Comparison of ENCODE assay signal across 25 cellular contexts in genomic region chr16:4591191-4591590, GRCh38. TPM values are rescaled to one million over a fixed set of nuclear protein-coding genes. Genes with fewer than 3 reads are reported as not detected.
DNase-seq lines count a peak whose midpoint lies in the region; ATAC-seq, FAIRE-seq and TF ChIP-seq lines count a peak whose summit lies in the region.
"Had no signal": no experiment of that assay in that cellular context is flagged by ENCODE, and none has a peak within 500 bp of the region (broad histone marks: within the 10 kb centered on the region; RNA-seq: fewer than 3 reads in every experiment).

No MANE protein-coding gene starts in this region.

- no peak overlapping the region for H2BK20ac ChIP-seq in H1 (ENCODE audit: low read length)

- H3K36me3 ChIP-seq in H1 (ENCODE audit: control insufficient read depth in 2 of 4, insufficient read depth in 4 of 4, low read length in 3 of 4) = no peaks in the 10 kb centered on the region
- H3K36me3 ChIP-seq in OCI-LY7 (ENCODE audit: insufficient read depth, low read length) = no peaks in the 10 kb centered on the region
- H3K36me3 ChIP-seq: BE2C had no signal

- 90% methylated on average over 6 of the region's 6 CpGs; no CpG with 5 or more reads in 1 of the 2 experiments for WGBS in H1 (ENCODE audit: extremely low coverage in 1 of 2, insufficient coverage in 1 of 2, insufficient read length in 1 of 2, insufficient replicate concordance in 2 of 2, low coverage in 1 of 2, low lambda C conversion rate in 2 of 2, missing lambda C conversion rate in 1 of 2), 2 experiments

- no peak overlapping the region for H3K9ac ChIP-seq in H1 (replicated peaks in 1 of 4; ENCODE audit: extremely low read depth in 1 of 4, low read depth in 3 of 4, low read length in 3 of 4)

- no peak overlapping the region for H4K8ac ChIP-seq in H1 (ENCODE audit: extremely low read depth, insufficient read depth, low read length)

- POLR2A ChIA-PET in H1 (lab: Charles Lee; ENCODE audit: partially characterized antibody) = interaction anchor here (1.0 to 12.8 kb wide), 3 partner anchors 12 to 59 kb away, joined by 3 to 126 read pairs (median 7); partner anchors contain the start of gene UBALD1
- POLR2A ChIA-PET in OCI-LY7 (lab: Charles Lee) = interaction anchor here (0.5 kb wide), 1 partner anchor 8 kb away, joined by 3 read pairs; no protein-coding TSS in a partner anchor

- no peaks in the 10 kb centered on the region for H3K23me2 ChIP-seq in H1 (ENCODE audit: low read depth, low read length)

- H3K4me3 ChIP-seq in H1 (ENCODE audit: extremely low read depth in 1 of 4, insufficient read depth in 2 of 4, low read depth in 3 of 4, low read length in 4 of 4) = no peak overlapping the region
- no peak overlapping the region for H3K4me3 ChIP-seq in OCI-LY7 (ENCODE audit: low read depth, low read length, poor library complexity, severe bottlenecking)

- no peak overlapping the region for H2BK12ac ChIP-seq in H1 (ENCODE audit: low read depth, low read length)

- H4K5ac ChIP-seq in H1 (ENCODE audit: insufficient read length, low read depth, low read length) = no peak overlapping the region

- no peaks in the 10 kb centered on the region; a peak in 1 of 7 replicates for H3K27me3 ChIP-seq in H1 (replicated peaks in 1 of 4; ENCODE audit: control insufficient read depth in 3 of 4, extremely low read depth in 1 of 4, insufficient read depth in 3 of 4, low read length in 3 of 4)
- H3K27me3 ChIP-seq: BE2C had no signal

- H2BK15ac ChIP-seq in H1 (ENCODE audit: low read length) = no peak overlapping the region

- no peak overlapping the region for H2AK5ac ChIP-seq in H1 (ENCODE audit: low read depth, low read length)

- no peak overlapping the region for H4K91ac ChIP-seq in H1 (replicated peaks; ENCODE audit: insufficient read length, low read length)

- H3K9me3 Mint-ChIP-seq in stimulated activated memory B cell treated with anti-CD40 and anti-IgM and Interleukin-4, amounts not matched to agents 10 μg/mL and 1 μg/mL and 100 μg/mL, for 72 hours = no peaks in the 10 kb centered on the region

- no peak overlapping the region for H3K14ac ChIP-seq in H1 (ENCODE audit: insufficient read length)

- peak; percentile 38 for DNase-seq in NCI-H2029 (lab: John Stamatoyannopoulos, UW)
- DNase-seq in NCI-H2029 treated with DMSO at 0.1 percent for 48 hours (lab: John Stamatoyannopoulos, UW) = no peak
- peak; percentile 35 for DNase-seq in NCI-H345 treated with DMSO at 0.1 percent for 48 hours (lab: John Stamatoyannopoulos, UW; ENCODE audit: unreplicated experiment)
- DNase-seq in H1 (ENCODE audit: low read depth in 1 of 2, low spot score in 2 of 2) = no peak
- no peak for DNase-seq in urothelium cell line (ENCODE audit: low spot score)
- DNase-seq in OCI-LY7 (ENCODE audit: low spot score) = no peak
- DNase-seq: BE2C, DMS153, DND-41, Karpas-422, NCI-H1092 treated with DMSO at 0.1 percent for 48 hours, NCI-H1436, NCI-H187, NCI-H2227 treated with DMSO at 0.1 percent for 48 hours, NCI-H510A treated with DMSO at 0.1 percent for 48 hours, NCI-H748 treated with DMSO at 0.1 percent for 48 hours, SHP77 treated with DMSO at 0.1 percent for 48 hours had no signal

- H3K4me3 Mint-ChIP-seq in stimulated activated memory B cell treated with anti-CD40 and anti-IgM and Interleukin-4, amounts not matched to agents 10 μg/mL and 1 μg/mL and 100 μg/mL, for 72 hours = no peak overlapping the region

- no peak overlapping the region for H3K4me2 ChIP-seq in H1 (ENCODE audit: insufficient read depth in 1 of 2, low read depth in 2 of 2, low read length in 2 of 2)
- H3K4me2 ChIP-seq in OCI-LY7 (ENCODE audit: low read length) = no peak overlapping the region

- BruUV-seq in OCI-LY7 (replicated peaks; lab: Mats Ljungman, UMichigan) = no TSS peak

- intact Hi-C loops in OCI-LY7 (cut with micrococcal nuclease; ENCODE audit: unreplicated experiment) = no loop called here

- H3K4ac ChIP-seq in H1 (replicated peaks; ENCODE audit: insufficient read length, low read depth, low read length) = no peak overlapping the region

- ATAC-seq in HG03469 (IDR thresholded peaks at IDR 0.05; ENCODE audit: unreplicated experiment) = no peak
- no peak for ATAC-seq in stimulated activated memory B cell treated with anti-CD40 and anti-IgM and Interleukin-4, amounts not matched to agents 10 μg/mL and 1 μg/mL and 100 μg/mL, for 72 hours

- H2BK5ac ChIP-seq in H1 (ENCODE audit: low read depth, low read length) = no peak overlapping the region

- no peak overlapping the region for H2BK120ac ChIP-seq in H1 (replicated peaks; ENCODE audit: low read depth, low read length)

- H4K20me1 ChIP-seq in H1 (replicated peaks in 1 of 2; ENCODE audit: control insufficient read depth in 1 of 2, insufficient read depth in 2 of 2, low read length in 2 of 2) (no peaks in the 10 kb centered on the region), OCI-LY7 (ENCODE audit: insufficient read depth, low read length) (no peaks in the 10 kb centered on the region)

- TF ChIP-seq CTCF in H1 (IDR thresholded peaks at IDR 0.05; ENCODE audit: control extremely low read depth in 1 of 3, insufficient read depth in 1 of 3, low read depth in 1 of 3, low read length in 3 of 3) (no peak), OCI-LY7 (conservative IDR thresholded peaks at IDR 0.05; ENCODE audit: low read length) (no peak)

- H3K4me1 Mint-ChIP-seq in stimulated activated memory B cell treated with anti-CD40 and anti-IgM and Interleukin-4, amounts not matched to agents 10 μg/mL and 1 μg/mL and 100 μg/mL, for 72 hours = no peaks in the 10 kb centered on the region

- no peaks in the 10 kb centered on the region for H3K79me2 ChIP-seq in H1 (ENCODE audit: control insufficient read depth in 1 of 2, insufficient read depth in 2 of 2, low read length in 2 of 2)
- H3K79me2 ChIP-seq in OCI-LY7 (ENCODE audit: insufficient read depth, low read depth, low read length) = no peaks in the 10 kb centered on the region

- no peak overlapping the region for H3K18ac ChIP-seq in H1 (ENCODE audit: extremely low read depth, low read length)

- FAIRE-seq in H1 (lab: Jason Lieb, UNC) = peak; percentile 39
- FAIRE-seq in urothelium cell line (lab: Jason Lieb, UNC) = peak; percentile 48
- FAIRE-seq: GM12892, GM19239, H54 had no signal

- H3K9me2 ChIP-seq in OCI-LY7 (ENCODE audit: insufficient read depth, low read length) = no peaks in the 10 kb centered on the region

- peaks cover 0 to 18% (median 10%) of the 10 kb centered on the region in 4 experiments; a peak in 6 of 7 replicates for H3K4me1 ChIP-seq in H1 (replicated peaks in 1 of 4; ENCODE audit: control insufficient read depth in 3 of 4, insufficient read depth in 4 of 4, low read length in 3 of 4)
- H3K4me1 ChIP-seq in OCI-LY7 (ENCODE audit: insufficient read depth, low read length, poor library complexity, severe bottlenecking) = no peaks in the 10 kb centered on the region
- H3K4me1 ChIP-seq: BE2C had no signal

- H3K27me3 Mint-ChIP-seq in stimulated activated memory B cell treated with anti-CD40 and anti-IgM and Interleukin-4, amounts not matched to agents 10 μg/mL and 1 μg/mL and 100 μg/mL, for 72 hours = peaks cover 28% of the 10 kb centered on the region

- TF ChIP-seq EP300 in H1 (IDR thresholded peaks at IDR 0.05; ENCODE audit: borderline replicate concordance in 1 of 2, low read depth in 2 of 2, low read length in 2 of 2) = no peak

- no peak overlapping the region for H3K23ac ChIP-seq in H1 (ENCODE audit: insufficient read length)

- no peak for TF ChIP-seq RAD21 in H1 (IDR thresholded peaks at IDR 0.05 in 1 of 2, conservative IDR thresholded peaks at IDR 0.05 in 1 of 2; ENCODE audit: low read depth in 2 of 2, low read length in 2 of 2)

- H3K79me1 ChIP-seq in H1 (ENCODE audit: low read depth, low read length) = no peaks in the 10 kb centered on the region

- no peak overlapping the region for H3K27ac Mint-ChIP-seq in stimulated activated memory B cell treated with anti-CD40 and anti-IgM and Interleukin-4, amounts not matched to agents 10 μg/mL and 1 μg/mL and 100 μg/mL, for 72 hours

- H3K36me3 Mint-ChIP-seq in stimulated activated memory B cell treated with anti-CD40 and anti-IgM and Interleukin-4, amounts not matched to agents 10 μg/mL and 1 μg/mL and 100 μg/mL, for 72 hours = no peaks in the 10 kb centered on the region

- CTCF ChIA-PET in H1 (lab: Charles Lee; ENCODE audit: partially characterized antibody) (interaction anchor here (0.5 to 8.9 kb wide), 8 partner anchors 11 to 82 kb away, joined by 3 to 157 read pairs (median 6); no protein-coding TSS in a partner anchor), OCI-LY7 (lab: Charles Lee; ENCODE audit: unreplicated experiment) (no interaction called here)

- H3K9me3 ChIP-seq in H1 (ENCODE audit: insufficient read depth in 2 of 2, low read depth in 1 of 2, low read length in 1 of 2) (peaks cover 8% of the 10 kb centered on the region in 2 experiments; a peak in 3 of 4 replicates), OCI-LY7 (ENCODE audit: low read length) (0 out of 2 replicates have a peak, but pooled peaks cover 5% of the 10 kb centered on the region)
- H3K9me3 ChIP-seq: BE2C had no signal

- H3K27ac ChIP-seq in H1 (ENCODE audit: low read depth, low read length) = no peak overlapping the region
- H3K27ac ChIP-seq in OCI-LY7 (ENCODE audit: low read depth, low read length, poor library complexity, severe bottlenecking) = no peak overlapping the region
- H3K27ac ChIP-seq: 22Rv1, RWPE1 had no signal

- H2AFZ ChIP-seq in H1 (ENCODE audit: low read length) (no peak overlapping the region), OCI-LY7 (ENCODE audit: low read length) (no peak overlapping the region)

- H3K56ac ChIP-seq in H1 (replicated peaks; ENCODE audit: insufficient read length, low read depth, low read length) = no peak overlapping the region

- TF ChIP-seq POLR2A in H1 (IDR thresholded peaks at IDR 0.05; ENCODE audit: control extremely low read depth in 1 of 2, low read depth in 2 of 2, low read length in 2 of 2) = no peak

RNA-seq across cellular contexts. Expression of gene UBALD1, which starts 23.5 kb away (rescaled TPM):
- 52.2 and 62.0 TPM in 2 replicates for total RNA-seq in H1 (2021; fragmentation: NEBNext Ultra II Directional; extraction: Animal tissue kit (Norgen Biotek cat#: 25700))
- polyA plus RNA-seq in H1 (2011; rRNA removed) = 28.6 and 48.9 TPM in 2 replicates
- 20.7 TPM for polyA plus RNA-seq in H1 (2011; cell fraction: cytosol; rRNA removed)
- 44.3 TPM for polyA plus RNA-seq in H1 (2011; cell fraction: nucleus; rRNA removed)
- polyA plus RNA-seq in H1 (2012, experiment 1 of 2) = 31.3 to 45.9 TPM (median 41.7 TPM) in 4 replicates
- 25.4 TPM for polyA plus RNA-seq in H1 (2012, experiment 2 of 2)
- polyA plus RNA-seq in H1 (2013, experiment 1 of 2) = 36.1 TPM
- polyA plus RNA-seq in H1 (2013, experiment 2 of 2) = 36.7 TPM
- 3.9 and 5.5 TPM in 2 replicates for polyA minus RNA-seq in H1 (2011; rRNA and poly(A)+ RNA removed)
- polyA minus RNA-seq in H1 (2011; cell fraction: cytosol; rRNA and poly(A)+ RNA removed) = 28.0 TPM
- 45.1 TPM for polyA minus RNA-seq in H1 (2011; cell fraction: nucleus; rRNA and poly(A)+ RNA removed)
- 11.1 and 12.6 TPM in 2 replicates for total RNA-seq in OCI-LY7 (2014; rRNA removed; shearing (Covaris generic))
- total RNA-seq in OCI-LY7 (2022) = 34.1 and 34.9 TPM in 2 replicates

RNA-seq across cellular contexts. Expression of gene MGRN1, which starts 33.4 kb away (rescaled TPM):
- 79.4 and 82.3 TPM in 2 replicates for total RNA-seq in H1 (2021; fragmentation: NEBNext Ultra II Directional; extraction: Animal tissue kit (Norgen Biotek cat#: 25700))
- polyA plus RNA-seq in H1 (2011; rRNA removed) = 15.0 and 30.1 TPM in 2 replicates
- 12.4 TPM for polyA plus RNA-seq in H1 (2011; cell fraction: cytosol; rRNA removed)
- polyA plus RNA-seq in H1 (2011; cell fraction: nucleus; rRNA removed) = 33.9 TPM
- polyA plus RNA-seq in H1 (2012, experiment 1 of 2) = 39.5 to 72.9 TPM (median 65.4 TPM) in 4 replicates
- polyA plus RNA-seq in H1 (2012, experiment 2 of 2) = 52.0 TPM
- polyA plus RNA-seq in H1 (2013, experiment 1 of 2) = 46.7 TPM
- polyA plus RNA-seq in H1 (2013, experiment 2 of 2) = 47.1 TPM
- polyA minus RNA-seq in H1 (2011; rRNA and poly(A)+ RNA removed) = 17.9 and 22.6 TPM in 2 replicates
- polyA minus RNA-seq in H1 (2011; cell fraction: cytosol; rRNA and poly(A)+ RNA removed) = 30.4 TPM
- polyA minus RNA-seq in H1 (2011; cell fraction: nucleus; rRNA and poly(A)+ RNA removed) = 30.7 TPM
- total RNA-seq in OCI-LY7 (2014; rRNA removed; shearing (Covaris generic)) = 14.1 and 14.3 TPM in 2 replicates
- total RNA-seq in OCI-LY7 (2022) = 43.1 and 45.4 TPM in 2 replicates

RNA-seq across cellular contexts. Expression of gene C16orf96, which starts 35.1 kb away (rescaled TPM):
- 1.3 and 1.6 TPM in 2 replicates for total RNA-seq in H1 (2021; fragmentation: NEBNext Ultra II Directional; extraction: Animal tissue kit (Norgen Biotek cat#: 25700))
- 1.0 and 1.8 TPM in 2 replicates for polyA plus RNA-seq in H1 (2011; rRNA removed)
- 0.97 TPM for polyA plus RNA-seq in H1 (2011; cell fraction: cytosol; rRNA removed)
- polyA plus RNA-seq in H1 (2011; cell fraction: nucleus; rRNA removed) = 2.1 TPM
- 1.4 to 2.0 TPM (median 1.5 TPM) in 4 replicates for polyA plus RNA-seq in H1 (2012, experiment 1 of 2)
- polyA plus RNA-seq in H1 (2012, experiment 2 of 2) = 1.1 TPM
- 0.67 TPM for polyA plus RNA-seq in H1 (2013, experiment 1 of 2)
- 0.72 TPM for polyA plus RNA-seq in H1 (2013, experiment 2 of 2)
- 1.4 and 1.6 TPM in 2 replicates for polyA minus RNA-seq in H1 (2011; rRNA and poly(A)+ RNA removed)
- 1.5 TPM for polyA minus RNA-seq in H1 (2011; cell fraction: cytosol; rRNA and poly(A)+ RNA removed)
- polyA minus RNA-seq in H1 (2011; cell fraction: nucleus; rRNA and poly(A)+ RNA removed) = 1.9 TPM
- 0.08 and 0.13 TPM in 2 replicates for total RNA-seq in OCI-LY7 (2014; rRNA removed; shearing (Covaris generic))
- total RNA-seq in OCI-LY7 (2022) = 0.27 and 0.37 TPM in 2 replicates
- total RNA-seq: HT-29 had no signal

RNA-seq across cellular contexts. Expression of gene CDIP1, which starts 52.6 kb away (rescaled TPM):
- total RNA-seq in H1 (2021; fragmentation: NEBNext Ultra II Directional; extraction: Animal tissue kit (Norgen Biotek cat#: 25700)) = 73.7 and 76.3 TPM in 2 replicates
- 56.6 and 91.0 TPM in 2 replicates for polyA plus RNA-seq in H1 (2011; rRNA removed)
- polyA plus RNA-seq in H1 (2011; cell fraction: cytosol; rRNA removed) = 30.3 TPM
- 56.4 TPM for polyA plus RNA-seq in H1 (2011; cell fraction: nucleus; rRNA removed)
- polyA plus RNA-seq in H1 (2012, experiment 1 of 2) = 63.4 to 93.4 TPM (median 83.5 TPM) in 4 replicates
- polyA plus RNA-seq in H1 (2012, experiment 2 of 2) = 84.1 TPM
- polyA plus RNA-seq in H1 (2013, experiment 1 of 2) = 34.2 TPM
- 34.4 TPM for polyA plus RNA-seq in H1 (2013, experiment 2 of 2)
- 28.0 and 32.6 TPM in 2 replicates for polyA minus RNA-seq in H1 (2011; rRNA and poly(A)+ RNA removed)
- polyA minus RNA-seq in H1 (2011; cell fraction: cytosol; rRNA and poly(A)+ RNA removed) = 24.1 TPM
- 26.3 TPM for polyA minus RNA-seq in H1 (2011; cell fraction: nucleus; rRNA and poly(A)+ RNA removed)
- total RNA-seq in OCI-LY7 (2014; rRNA removed; shearing (Covaris generic)) = 13.5 and 15.5 TPM in 2 replicates
- 33.2 and 34.2 TPM in 2 replicates for total RNA-seq in OCI-LY7 (2022)
- total RNA-seq: HT-29 had no signal

Comparison
In these comparisons a context has a peak if more than half of its experiments do, and no peak if none do; other contexts are left out.
1. DNase-seq: peak in NCI-H2029 (single experiment) and NCI-H345 treated with DMSO at 0.1 percent for 48 hours (single experiment); none in NCI-H2029 treated with DMSO at 0.1 percent for 48 hours (single experiment), H1 (0 of 2), urothelium cell line (single experiment) and OCI-LY7 (single experiment).